18 cellular contexts compared by ENCODE assay signal in the genomic region with DNA sequence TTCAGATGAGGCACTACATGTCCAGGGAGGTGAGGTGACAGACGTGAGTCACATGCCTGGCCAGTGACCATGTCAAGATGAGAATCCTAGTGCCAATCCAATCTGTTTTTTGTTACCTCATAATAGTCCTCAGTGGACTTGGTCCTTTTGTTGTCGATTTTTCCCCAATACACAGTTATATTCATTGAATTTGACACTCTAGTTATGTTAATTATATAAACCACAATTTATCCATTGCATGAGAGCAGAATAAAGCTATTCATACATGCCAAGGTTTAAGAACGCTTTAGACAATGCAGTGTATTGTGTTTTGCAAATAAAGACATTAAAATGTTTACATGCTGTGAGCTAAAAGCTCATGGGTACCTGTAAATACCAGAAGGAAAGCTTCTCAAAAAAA. TPM values are rescaled to one million over a fixed set of nuclear protein-coding genes. Genes with fewer than 3 reads are reported as not detected.
DNase-seq lines count a peak whose midpoint lies in the region; ATAC-seq lines count a peak whose summit lies in the region.
"Had no signal": no experiment of that assay in that cellular context is flagged by ENCODE, and none has a peak within 500 bp of the region (broad histone marks: within the 10 kb centered on the region; RNA-seq: fewer than 3 reads in every experiment).

No MANE protein-coding gene starts in this region.

- H3K27ac Mint-ChIP-seq in stimulated activated memory B cell treated with anti-CD40 and anti-IgM and Interleukin-4, amounts not matched to agents 10 μg/mL and 1 μg/mL and 100 μg/mL, for 72 hours = no peak overlapping the region
- H3K27ac Mint-ChIP-seq: CD14-positive monocyte; CD4-positive, alpha-beta memory T cell; GM23338 had no signal

- no peaks in the 10 kb centered on the region for H3K27me3 Mint-ChIP-seq in stimulated activated memory B cell treated with anti-CD40 and anti-IgM and Interleukin-4, amounts not matched to agents 10 μg/mL and 1 μg/mL and 100 μg/mL, for 72 hours

- H3K36me3 Mint-ChIP-seq in stimulated activated memory B cell treated with anti-CD40 and anti-IgM and Interleukin-4, amounts not matched to agents 10 μg/mL and 1 μg/mL and 100 μg/mL, for 72 hours = no peaks in the 10 kb centered on the region
- H3K36me3 Mint-ChIP-seq: CD14-positive monocyte; CD4-positive, alpha-beta memory T cell had no signal

- intact Hi-C loops in aorta (cut with DNase I) = no loop called here

- ATAC-seq in stimulated activated memory B cell treated with anti-CD40 and anti-IgM and Interleukin-4, amounts not matched to agents 10 μg/mL and 1 μg/mL and 100 μg/mL, for 72 hours = no peak
- no peak for ATAC-seq in aorta (ENCODE audit: low FRiP score)
- ATAC-seq: GM23338 had no signal

- no peaks in the 10 kb centered on the region for H3K4me1 Mint-ChIP-seq in stimulated activated memory B cell treated with anti-CD40 and anti-IgM and Interleukin-4, amounts not matched to agents 10 μg/mL and 1 μg/mL and 100 μg/mL, for 72 hours
- H3K4me1 Mint-ChIP-seq: CD14-positive monocyte; CD4-positive, alpha-beta memory T cell; GM23338 had no signal

- no peaks in the 10 kb centered on the region for H3K9me3 Mint-ChIP-seq in stimulated activated memory B cell treated with anti-CD40 and anti-IgM and Interleukin-4, amounts not matched to agents 10 μg/mL and 1 μg/mL and 100 μg/mL, for 72 hours
- H3K9me3 Mint-ChIP-seq: GM23338 had no signal

- no peaks in the 10 kb centered on the region for H3K36me3 ChIP-seq in aorta (ENCODE audit: control insufficient read depth in 1 of 2, insufficient read depth in 2 of 2, low read length in 1 of 2)
- H3K36me3 ChIP-seq: BLaER1 had no signal

- H3K27ac ChIP-seq in cingulate gyrus (ENCODE audit: low read depth, low read length) (peak overlapping the region; percentile 73), substantia nigra (ENCODE audit: low read depth, low read length, poor library complexity, severe bottlenecking) (peak overlapping the region; percentile 79), aorta (ENCODE audit: low read depth in 1 of 2, low read length in 2 of 2) (no peak overlapping the region)
- H3K27ac ChIP-seq: BLaER1 had no signal

- no peaks in the 10 kb centered on the region for H3K9me3 ChIP-seq in aorta (ENCODE audit: control insufficient read depth, low read length)
- H3K9me3 ChIP-seq: BLaER1 had no signal

- no peaks in the 10 kb centered on the region for H3K27me3 ChIP-seq in aorta (ENCODE audit: control insufficient read depth in 1 of 2, insufficient read depth in 2 of 2, low read length in 1 of 2)
- H3K27me3 ChIP-seq: BLaER1 had no signal

- 78 to 79% methylated on average over 3 of the region's 3 CpGs for WGBS in aorta, 2 donors

- no peaks in the 10 kb centered on the region for H3K4me1 ChIP-seq in aorta (ENCODE audit: control insufficient read depth in 1 of 2, insufficient read depth in 2 of 2, low read length in 2 of 2)
- H3K4me1 ChIP-seq: BLaER1 had no signal

- no peak overlapping the region for H3K4me3 ChIP-seq in aorta (ENCODE audit: low read length in 2 of 2)
- H3K4me3 ChIP-seq: BLaER1, GM23338 had no signal

- no peak overlapping the region for H3K4me3 Mint-ChIP-seq in stimulated activated memory B cell treated with anti-CD40 and anti-IgM and Interleukin-4, amounts not matched to agents 10 μg/mL and 1 μg/mL and 100 μg/mL, for 72 hours
- H3K4me3 Mint-ChIP-seq: CD14-positive monocyte; CD4-positive, alpha-beta memory T cell; GM23338 had no signal

- DNase-seq in NCI-H1048 (lab: John Stamatoyannopoulos, UW) (peak; percentile 15), medulla oblongata (ENCODE audit: extremely low spot score) (peak; percentile 38), substantia nigra (lab: John Stamatoyannopoulos, UW) (no peak), aorta (no peak), ureter (ENCODE audit: low spot score) (no peak), NCI-H146 (lab: John Stamatoyannopoulos, UW) (no peak)
- DNase-seq: 8988T; CD4-positive, alpha-beta memory T cell; DMS153; DMS79; GDM1; H7 had no signal

RNA-seq across cellular contexts. Expression of a gene that starts 21.6 kb away (rescaled TPM):
- under 1 TPM in 1 of 2 donors, not detected in 1; 0.12 TPM for total RNA-seq in aorta
- polyA plus RNA-seq in aorta = not detected
- 4.8 TPM for total RNA-seq in ureter
- total RNA-seq: CD4-positive, alpha-beta memory T cell; Daoy had no signal
- polyA plus RNA-seq: CD14-positive monocyte; CD4-positive, alpha-beta memory T cell had no signal

Comparison
In these comparisons a context has a peak if more than half of its experiments do, and no peak if none do; other contexts are left out.
1. DNase-seq: peak in NCI-H1048 (single experiment) and medulla oblongata (single experiment); none in substantia nigra (0 of 49), aorta (0 of 2), ureter (single experiment) and NCI-H146 (single experiment).
2. H3K27ac ChIP-seq: peak in cingulate gyrus (single experiment) and substantia nigra (single experiment); none in aorta (0 of 2).